7 cellular contexts compared by ENCODE assay signal in the genomic region with DNA sequence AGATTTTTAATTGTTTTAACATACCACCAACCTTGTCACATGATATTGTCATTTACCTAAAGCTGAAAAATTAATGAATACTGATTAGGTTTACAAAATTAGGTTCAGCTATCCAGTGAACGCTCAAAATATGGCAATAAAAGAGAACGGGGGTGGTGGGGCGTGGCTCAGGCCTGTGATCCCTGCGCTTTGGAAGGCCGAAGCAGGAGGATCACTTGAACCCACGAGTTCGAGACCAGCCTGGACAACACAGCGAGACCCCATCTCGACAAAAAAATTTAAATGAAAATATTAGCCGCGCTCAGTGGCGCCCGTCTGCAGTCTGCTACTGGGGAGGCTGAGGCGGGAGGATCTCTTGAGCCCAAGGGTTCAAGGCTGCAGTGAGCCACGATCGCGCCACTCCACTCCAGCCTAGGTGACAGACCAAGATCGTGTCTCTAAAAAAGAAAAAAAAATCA. TPM values are rescaled to one million over a fixed set of nuclear protein-coding genes. Genes with fewer than 3 reads are reported as not detected.
DNase-seq lines count a peak whose midpoint lies in the region; ATAC-seq and TF ChIP-seq lines count a peak whose summit lies in the region.

No MANE protein-coding gene starts in this region.

- CTCF ChIA-PET in HEK293 (lab: Yijun Ruan, JAX), result interaction anchor here (0.6 to 2.0 kb wide), 13 partner anchors 13 to 850 kb away, joined by 3 to 18 read pairs (median 4); a partner anchor contains a TSS
- CTCF ChIA-PET in activated CD4-positive, alpha-beta memory T cell treated with anti-CD3 and anti-CD28 coated beads for 36 hours (lab: Charles Lee), result interaction anchor here (0.8 to 3.2 kb wide), 23 partner anchors 12 to 804 kb away, joined by 3 to 62 read pairs (median 5); a partner anchor contains a TSS

- peaks cover 28% of the 10 kb centered on the region for H3K4me1 Mint-ChIP-seq in activated CD4-positive, alpha-beta memory T cell treated with anti-CD3 and anti-CD28 coated beads for 36 hours (ENCODE audit: low read depth)
- peaks cover 43% of the 10 kb centered on the region for H3K4me1 Mint-ChIP-seq in stimulated activated naive CD8-positive, alpha-beta T cell treated with anti-CD3 and anti-CD28 coated beads, Interleukin-15, amount 100 ng/mL, for 72 hours

- H3K4me1 ChIP-seq in HEK293 (ENCODE audit: control insufficient read depth, insufficient read depth, low read length), result no peaks in the 10 kb centered on the region

- H3K36me3 ChIP-seq in HEK293 (ENCODE audit: control insufficient read depth in 2 of 2, insufficient read depth in 1 of 2, low read length in 2 of 2), result peaks cover 0 to 25% of the 10 kb centered on the region in 2 experiments; a peak in 2 of 3 replicates

- peak overlapping the region; percentile 98 for H3K4me3 Mint-ChIP-seq in activated CD4-positive, alpha-beta memory T cell treated with anti-CD3 and anti-CD28 coated beads for 36 hours
- H3K4me3 Mint-ChIP-seq in stimulated activated naive CD8-positive, alpha-beta T cell treated with anti-CD3 and anti-CD28 coated beads, Interleukin-15, amount 100 ng/mL, for 72 hours, result peak overlapping the region; percentile 100

- H3K4me3 ChIP-seq in HEK293 (ENCODE audit: low read depth, low read length) (peak overlapping the region; percentile 39), iPS-18c (ENCODE audit: insufficient read depth, low read depth, low read length) (peak overlapping the region; percentile 46; the same call in 1 of the 2 replicates)

- ATAC-seq in stimulated activated naive CD8-positive, alpha-beta T cell treated with anti-CD3 and anti-CD28 coated beads, Interleukin-15, amount 100 ng/mL, for 72 hours, result no peak
- no peak for ATAC-seq in HG02763 (IDR thresholded peaks at IDR 0.05; ENCODE audit: unreplicated experiment)

- peaks cover 21% of the 10 kb centered on the region for H3K36me3 Mint-ChIP-seq in activated CD4-positive, alpha-beta memory T cell treated with anti-CD3 and anti-CD28 coated beads for 36 hours

- peaks cover 4% of the 10 kb centered on the region for H3K27me3 Mint-ChIP-seq in activated CD4-positive, alpha-beta memory T cell treated with anti-CD3 and anti-CD28 coated beads for 36 hours
- no peaks in the 10 kb centered on the region for H3K27me3 Mint-ChIP-seq in stimulated activated naive CD8-positive, alpha-beta T cell treated with anti-CD3 and anti-CD28 coated beads, Interleukin-15, amount 100 ng/mL, for 72 hours

- no peak overlapping the region for H3K27ac ChIP-seq in HEK293 (ENCODE audit: extremely low read depth, low read depth, low read length)

- POLR2A ChIA-PET in HEK293 (lab: Yijun Ruan, JAX), result interaction anchor here (0.5 to 1.9 kb wide), 7 partner anchors 10 to 732 kb away, joined by 3 to 27 read pairs (median 7); a partner anchor contains a TSS
- POLR2A ChIA-PET in activated CD4-positive, alpha-beta memory T cell treated with anti-CD3 and anti-CD28 coated beads for 36 hours (lab: Charles Lee), result interaction anchor here (0.8 to 1.9 kb wide), 5 partner anchors 13 to 143 kb away, joined by 3 to 11 read pairs (median 3); a partner anchor contains a TSS

- peak overlapping the region; percentile 94 for H3K27ac Mint-ChIP-seq in activated CD4-positive, alpha-beta memory T cell treated with anti-CD3 and anti-CD28 coated beads for 36 hours
- no peak overlapping the region for H3K27ac Mint-ChIP-seq in stimulated activated naive CD8-positive, alpha-beta T cell treated with anti-CD3 and anti-CD28 coated beads, Interleukin-15, amount 100 ng/mL, for 72 hours

- no peak for DNase-seq in activated CD4-positive, alpha-beta memory T cell treated with anti-CD3 and anti-CD28 coated beads for 36 hours
- DNase-seq in stimulated activated naive CD8-positive, alpha-beta T cell treated with anti-CD3 and anti-CD28 coated beads, Interleukin-15, amount 100 ng/mL, for 72 hours, result no peak
- DNase-seq in activated gamma-delta T cell (lab: John Stamatoyannopoulos, UW), result no peak
- DNase-seq in DMS53 (lab: John Stamatoyannopoulos, UW), result no peak

- H3K9me3 ChIP-seq in HEK293 (ENCODE audit: control insufficient read depth, insufficient read depth, low read depth, low read length) (no peaks in the 10 kb centered on the region), iPS-18c (ENCODE audit: control insufficient read depth, insufficient read depth, low read length) (no peaks in the 10 kb centered on the region)

- intact Hi-C loops in activated CD4-positive, alpha-beta memory T cell treated with anti-CD3 and anti-CD28 coated beads for 36 hours (cut with micrococcal nuclease), result loop anchor here (1.0 to 10.0 kb wide), 7 partner anchors 13 to 556 kb away; a partner anchor contains a TSS

- no peak for TF ChIP-seq CTCF in HEK293 (tag by site-specific recombination; IDR thresholded peaks at IDR 0.05)

- no peaks in the 10 kb centered on the region for H3K9me3 Mint-ChIP-seq in activated CD4-positive, alpha-beta memory T cell treated with anti-CD3 and anti-CD28 coated beads for 36 hours
- H3K9me3 Mint-ChIP-seq in stimulated activated naive CD8-positive, alpha-beta T cell treated with anti-CD3 and anti-CD28 coated beads, Interleukin-15, amount 100 ng/mL, for 72 hours, result no peaks in the 10 kb centered on the region

TF ChIP-seq in HEK293, 187 proteins besides CTCF, POLR2A, EP300 and RAD21:
- TF ChIP-seq ZFP3 (tag by site-specific recombination; IDR thresholded peaks at IDR 0.05; ENCODE audit: low read depth), result no peak
- TF ChIP-seq ZNF335 (tag by site-specific recombination; conservative IDR thresholded peaks at IDR 0.05), result peak; percentile 81
- 0 out of 2 replicates have a peak, but pooled peaks have one; percentile 33 for TF ChIP-seq KLF10 (tag by site-specific recombination; IDR thresholded peaks at IDR 0.05)
TF ChIP-seq in HEK293: peak in this region for 2.

RNA-seq across cellular contexts. Expression of a gene that starts 0.5 kb away (rescaled TPM):
- total RNA-seq in activated CD4-positive, alpha-beta memory T cell treated with anti-CD3 and anti-CD28 coated beads for 36 hours, result 10 to 100 TPM; 43.8 to 44.3 TPM

RNA-seq across cellular contexts. Expression of a gene that starts 11.4 kb away (rescaled TPM):
- not detected for total RNA-seq in activated CD4-positive, alpha-beta memory T cell treated with anti-CD3 and anti-CD28 coated beads for 36 hours

RNA-seq across cellular contexts. Expression of a gene that starts 13.0 kb away (rescaled TPM):
- 100 to 1,000 TPM; 100 to 113 TPM for total RNA-seq in activated CD4-positive, alpha-beta memory T cell treated with anti-CD3 and anti-CD28 coated beads for 36 hours

RNA-seq across cellular contexts. Expression of a gene that starts 41.2 kb away (rescaled TPM):
- 10 to 100 TPM; 23.6 to 26.1 TPM for total RNA-seq in activated CD4-positive, alpha-beta memory T cell treated with anti-CD3 and anti-CD28 coated beads for 36 hours
